ENCODE assay signal across 14 cellular contexts in genomic region chr1:17016317-17016661, GRCh38. TPM values are rescaled to one million over a fixed set of nuclear protein-coding genes. Genes with fewer than 3 reads are reported as not detected.
DNase-seq lines count a peak whose midpoint lies in the region; ATAC-seq and TF ChIP-seq lines count a peak whose summit lies in the region.
"Had no signal": no experiment of that assay in that cellular context is flagged by ENCODE, and none has a peak within 500 bp of the region (broad histone marks: within the 10 kb centered on the region; RNA-seq: fewer than 3 reads in every experiment).

No MANE protein-coding gene starts in this region.

- no peak for TF ChIP-seq CTCF in choroid plexus epithelial cell (conservative IDR thresholded peaks at IDR 0.05; ENCODE audit: low read depth, low read length)
- TF ChIP-seq CTCF in mesothelial cell of epicardium (IDR thresholded peaks at IDR 0.05; ENCODE audit: unreplicated experiment), result no peak

- no peak for ATAC-seq in HG03175 (IDR thresholded peaks at IDR 0.05; ENCODE audit: unreplicated experiment)
- ATAC-seq: heart right ventricle had no signal

- H3K9me3 Mint-ChIP-seq in mesothelial cell of epicardium, result no peaks in the 10 kb centered on the region

- DNase-seq in COLO829 (ENCODE audit: low spot score), result peak; percentile 68
- DNase-seq in choroid plexus epithelial cell (ENCODE audit: low read depth), result peak; percentile 58
- DNase-seq in mesothelial cell of epicardium (ENCODE audit: low spot score in 2 of 2, unreplicated experiment in 2 of 2), result no peak
- DNase-seq in T-helper 1 cell, result no peak
- DNase-seq in NCI-H1694 treated with DMSO at 0.1 percent for 48 hours (lab: John Stamatoyannopoulos, UW), result no peak
- no peak for DNase-seq in anterior cingulate cortex (lab: John Stamatoyannopoulos, UW)
- DNase-seq: activated CD8-positive, alpha-beta memory T cell treated with anti-CD3 and anti-CD28 coated beads, Interleukin-2, amount 50 U/mL, for 48 hours; heart right ventricle; NCI-H1417 treated with DMSO at 0.1 percent for 48 hours; T-helper 9 cell had no signal

- no peak overlapping the region for H3K4me3 Mint-ChIP-seq in mesothelial cell of epicardium
- H3K4me3 Mint-ChIP-seq: B cell had no signal

- peak overlapping the region; percentile 59; the same call in 1 of the 2 replicates for H3K27ac ChIP-seq in HUES6 (ENCODE audit: low read depth, low read length)
- H3K27ac ChIP-seq: heart right ventricle had no signal

- peaks cover 24% of the 10 kb centered on the region for H3K36me3 Mint-ChIP-seq in mesothelial cell of epicardium

- H3K4me1 Mint-ChIP-seq in mesothelial cell of epicardium, result peaks cover 23% of the 10 kb centered on the region

- H3K4me1 ChIP-seq in HUES6 (ENCODE audit: control insufficient read depth, insufficient read depth, low read length), result peaks cover 43% of the 10 kb centered on the region

- H3K27me3 ChIP-seq in HUES6 (ENCODE audit: control insufficient read depth, insufficient read depth, low read length), result no peaks in the 10 kb centered on the region
- H3K27me3 ChIP-seq: heart right ventricle, spleen had no signal

- peak overlapping the region; percentile 67 for H3K9ac ChIP-seq in HUES6 (ENCODE audit: low read length)

- peaks cover 33% of the 10 kb centered on the region for H3K36me3 ChIP-seq in HUES6 (ENCODE audit: control insufficient read depth, insufficient read depth, low read length)

- no peaks in the 10 kb centered on the region for H3K27me3 Mint-ChIP-seq in mesothelial cell of epicardium (ENCODE audit: low read depth)
- H3K27me3 Mint-ChIP-seq: B cell had no signal

- peak overlapping the region; percentile 57 for H3K27ac Mint-ChIP-seq in mesothelial cell of epicardium
- H3K27ac Mint-ChIP-seq: B cell had no signal

- H3K4me3 ChIP-seq in HUES6 (ENCODE audit: low read depth, low read length), result no peak overlapping the region; the same call in 1 of the 2 replicates
- no peak overlapping the region for H3K4me3 ChIP-seq in choroid plexus epithelial cell (ENCODE audit: low read depth, low read length)
- H3K4me3 ChIP-seq: heart right ventricle, spleen had no signal

- no peaks in the 10 kb centered on the region for H3K9me3 ChIP-seq in HUES6 (ENCODE audit: control insufficient read depth, insufficient read depth, low read depth, low read length)
- H3K9me3 ChIP-seq: heart right ventricle, spleen had no signal

RNA-seq across cellular contexts. Expression of gene ATP13A2, which starts 4.6 kb away (rescaled TPM):
- total RNA-seq in mesothelial cell of epicardium, result 54.2 to 57.8 TPM (median 56.9 TPM) in 3 replicates

RNA-seq across cellular contexts. Expression of gene MFAP2, which starts 35.9 kb away (rescaled TPM):
- total RNA-seq in mesothelial cell of epicardium, result 445 to 466 TPM (median 459 TPM) in 3 replicates
- total RNA-seq: B cell had no signal

RNA-seq across cellular contexts. Expression of gene SDHB, which starts 37.5 kb away (rescaled TPM):
- 43.3 to 48.5 TPM (median 46.5 TPM) in 3 replicates for total RNA-seq in mesothelial cell of epicardium

Comparison
In these comparisons a context has a peak if more than half of its experiments do, and no peak if none do; other contexts are left out.
1. DNase-seq: peak in COLO829 (single experiment) and choroid plexus epithelial cell (single experiment); none in mesothelial cell of epicardium (0 of 2), T-helper 1 cell (0 of 5), NCI-H1694 treated with DMSO at 0.1 percent for 48 hours (single experiment) and anterior cingulate cortex (0 of 58).